ENCODE assay signal across 17 cellular contexts in the genomic region with DNA sequence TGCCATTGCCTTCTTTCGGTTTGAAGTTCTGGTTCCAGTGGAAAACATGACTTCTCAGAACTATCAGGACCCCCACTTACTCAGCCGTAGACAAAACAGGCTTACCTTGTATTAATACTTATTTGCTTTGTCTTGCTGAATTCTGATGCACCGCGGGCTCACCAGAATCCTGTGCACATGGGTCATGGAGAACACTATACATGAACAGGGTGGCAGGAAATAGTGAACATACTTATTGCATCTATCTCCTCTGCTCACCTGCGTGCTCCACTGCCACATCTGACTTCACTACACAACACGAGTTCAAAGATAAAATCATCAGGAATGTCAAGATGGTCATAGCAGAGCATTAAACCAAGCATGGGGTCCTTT. TPM values are rescaled to one million over a fixed set of nuclear protein-coding genes. Genes with fewer than 3 reads are reported as not detected.
DNase-seq lines count a peak whose midpoint lies in the region; ATAC-seq and TF ChIP-seq lines count a peak whose summit lies in the region.
"Had no signal": no experiment of that assay in that cellular context is flagged by ENCODE, and none has a peak within 500 bp of the region (broad histone marks: within the 10 kb centered on the region; RNA-seq: fewer than 3 reads in every experiment).

No MANE protein-coding gene starts in this region.

- no peak for TF ChIP-seq POLR2A in esophagus squamous epithelium (IDR thresholded peaks at IDR 0.05)

- peak overlapping the region; percentile 80 for H3K27ac Mint-ChIP-seq in activated CD4-positive, alpha-beta T cell treated with anti-CD3 and anti-CD28 coated beads, Interleukin-2, amount 10 ng/mL, durations not matched to agents 24 days and 14 days
- H3K27ac Mint-ChIP-seq: neural progenitor cell had no signal

- H3K4me1 ChIP-seq in esophagus squamous epithelium (peaks cover 21 to 96% (median 37%) of the 10 kb centered on the region in 3 donors), psoas muscle (peaks cover 19% of the 10 kb centered on the region)
- H3K4me1 ChIP-seq: Peyer's patch had no signal

- H3K4me1 Mint-ChIP-seq in activated CD4-positive, alpha-beta T cell treated with anti-CD3 and anti-CD28 coated beads, Interleukin-2, amount 10 ng/mL, durations not matched to agents 24 days and 14 days: peaks cover 68% of the 10 kb centered on the region

- no peak for TF ChIP-seq CTCF in C4-2B (conservative IDR thresholded peaks at IDR 0.05)
- no peak for TF ChIP-seq CTCF in VCaP (conservative IDR thresholded peaks at IDR 0.05)
- no peak for TF ChIP-seq CTCF in esophagus squamous epithelium (IDR thresholded peaks at IDR 0.05)
- TF ChIP-seq CTCF in psoas muscle (IDR thresholded peaks at IDR 0.05): no peak

- H3K27ac ChIP-seq in C4-2B: peak overlapping the region; percentile 62
- H3K27ac ChIP-seq in VCaP: peak overlapping the region; percentile 87
- H3K27ac ChIP-seq in esophagus squamous epithelium: peak overlapping the region in 3 of 4 donors; percentile 73 to 89 (median 87)
- H3K27ac ChIP-seq in psoas muscle: no peak overlapping the region
- H3K27ac ChIP-seq: hepatocyte, neural progenitor cell had no signal

- H3K9me3 ChIP-seq in esophagus squamous epithelium (no peaks in the 10 kb centered on the region), psoas muscle (no peaks in the 10 kb centered on the region)
- H3K9me3 ChIP-seq: Peyer's patch had no signal

- no peaks in the 10 kb centered on the region for H3K9me3 Mint-ChIP-seq in activated CD4-positive, alpha-beta T cell treated with anti-CD3 and anti-CD28 coated beads, Interleukin-2, amount 10 ng/mL, durations not matched to agents 24 days and 14 days
- H3K9me3 Mint-ChIP-seq: effector memory CD8-positive, alpha-beta T cell had no signal

- H3K27me3 ChIP-seq in esophagus squamous epithelium (no peaks in the 10 kb centered on the region), psoas muscle (ENCODE audit: insufficient read depth in 3 of 3, low read length in 2 of 3) (no peaks in the 10 kb centered on the region)
- H3K27me3 ChIP-seq: hepatocyte, neural progenitor cell, Peyer's patch had no signal

- H3K4me3 Mint-ChIP-seq in activated CD4-positive, alpha-beta T cell treated with anti-CD3 and anti-CD28 coated beads, Interleukin-2, amount 10 ng/mL, durations not matched to agents 24 days and 14 days: peak overlapping the region; percentile 57
- H3K4me3 Mint-ChIP-seq: effector memory CD8-positive, alpha-beta T cell; neural progenitor cell had no signal

- H3K36me3 Mint-ChIP-seq in activated CD4-positive, alpha-beta T cell treated with anti-CD3 and anti-CD28 coated beads, Interleukin-2, amount 10 ng/mL, durations not matched to agents 24 days and 14 days (ENCODE audit: low read depth): no peaks in the 10 kb centered on the region
- H3K36me3 Mint-ChIP-seq: neural progenitor cell had no signal

- 81 to 88% methylated on average over 6 of the region's 6 CpGs for WGBS in esophagus squamous epithelium, 2 donors
- WGBS in psoas muscle, 3 donors: 90 to 96% (median 90%) methylated on average over 6 of the region's 6 CpGs

- H3K4me3 ChIP-seq in esophagus squamous epithelium (no peak overlapping the region), psoas muscle (no peak overlapping the region)
- H3K4me3 ChIP-seq: hepatocyte, neural progenitor cell, Peyer's patch had no signal

- intact Hi-C loops in activated CD4-positive, alpha-beta T cell treated with anti-CD3 and anti-CD28 coated beads, Interleukin-2, amount 10 ng/mL, durations not matched to agents 24 days and 14 days (cut with micrococcal nuclease): no loop called here
- intact Hi-C loops in esophagus squamous epithelium (cut with DNase I) (no loop called here), psoas muscle (cut with DNase I) (no loop called here)

- no peaks in the 10 kb centered on the region for H3K27me3 Mint-ChIP-seq in activated CD4-positive, alpha-beta T cell treated with anti-CD3 and anti-CD28 coated beads, Interleukin-2, amount 10 ng/mL, durations not matched to agents 24 days and 14 days
- H3K27me3 Mint-ChIP-seq: effector memory CD8-positive, alpha-beta T cell had no signal

- peak; percentile 68 for DNase-seq in activated CD4-positive, alpha-beta T cell treated with anti-CD3 and anti-CD28 coated beads, Interleukin-2, amount 10 ng/mL, durations not matched to agents 24 days and 14 days
- DNase-seq in activated CD4-positive, alpha-beta T cell treated with anti-CD3 and anti-CD28 coated beads, Interleukin-2, amount 50 U/mL, for 4 hours: no peak
- DNase-seq in esophagus squamous epithelium (lab: John Stamatoyannopoulos, UW) (no peak), psoas muscle (no peak), DMS153 treated with DMSO at 0.1 percent for 48 hours (lab: John Stamatoyannopoulos, UW; ENCODE audit: unreplicated experiment) (no peak), NCI-H187 (lab: John Stamatoyannopoulos, UW) (no peak)
- DNase-seq: amniotic stem cell; cerebellar nuclear complex; effector memory CD8-positive, alpha-beta T cell; NCI-H1436; NCI-H2171 treated with DMSO at 0.1 percent for 48 hours; Peyer's patch had no signal

- ATAC-seq in psoas muscle: no peak
- ATAC-seq: effector memory CD8-positive, alpha-beta T cell; SK-N-SH treated with all-trans-retinoic acid at 6 μM for 48 hours had no signal

- no peaks in the 10 kb centered on the region for H3K36me3 ChIP-seq in esophagus squamous epithelium
- no peaks in the 10 kb centered on the region for H3K36me3 ChIP-seq in psoas muscle (ENCODE audit: insufficient read depth in 1 of 2, low read depth in 1 of 2)
- H3K36me3 ChIP-seq: neural progenitor cell, Peyer's patch had no signal

RNA-seq across cellular contexts. Expression of a gene that starts 10.7 kb away (rescaled TPM):
- total RNA-seq in activated CD4-positive, alpha-beta T cell treated with anti-CD3 and anti-CD28 coated beads, Interleukin-2, amount 10 ng/mL, durations not matched to agents 24 days and 14 days: 60.9 and 63.9 TPM in 2 replicates
- total RNA-seq in esophagus squamous epithelium: 100 to 1,000 TPM in 1 of 4 donors, 10 to 100 TPM in 3; 53.8 to 162 (median 69.2) TPM
- total RNA-seq in psoas muscle: 10 to 100 TPM; 29.4 to 58.5 (median 47.7) TPM
- 10 to 100 TPM; 21.1 to 62.7 (median 48.5) TPM for polyA plus RNA-seq in psoas muscle

RNA-seq across cellular contexts. Expression of a gene that starts 36.7 kb away (rescaled TPM):
- 35.0 and 35.7 TPM in 2 replicates for total RNA-seq in activated CD4-positive, alpha-beta T cell treated with anti-CD3 and anti-CD28 coated beads, Interleukin-2, amount 10 ng/mL, durations not matched to agents 24 days and 14 days
- 10 to 100 TPM; 23.5 to 38.3 (median 32.4) TPM for total RNA-seq in esophagus squamous epithelium
- total RNA-seq in psoas muscle: 10 to 100 TPM in 1 of 4 donors, 1 to 10 TPM in 3; 6.2 to 10.2 (median 7.1) TPM
- polyA plus RNA-seq in psoas muscle: 10 to 100 TPM in 2 of 3 donors, 1 to 10 TPM in 1; 7.1 to 18.6 (median 16.3) TPM
